29 cellular contexts compared by ENCODE assay signal in the genomic region with DNA sequence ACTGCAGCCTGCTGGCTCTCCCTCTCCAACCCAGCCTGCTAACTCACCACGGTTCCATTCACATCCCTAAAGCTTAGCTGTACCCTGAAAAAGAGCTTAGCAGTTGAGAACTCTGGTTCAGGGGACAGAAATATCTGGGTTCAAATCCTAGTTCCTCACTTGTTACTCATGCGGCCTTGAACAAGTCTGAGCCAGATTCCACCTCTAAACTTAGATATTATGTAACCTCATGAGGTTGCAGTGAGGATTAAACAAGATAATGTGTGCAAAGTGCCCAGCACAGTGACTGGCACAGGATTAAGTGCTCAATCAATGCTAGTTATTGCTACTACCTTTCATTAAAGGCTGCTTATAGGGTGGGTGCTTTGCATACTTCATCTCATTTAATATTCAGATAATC. TPM values are rescaled to one million over a fixed set of nuclear protein-coding genes. Genes with fewer than 3 reads are reported as not detected.
DNase-seq lines count a peak whose midpoint lies in the region; ATAC-seq, FAIRE-seq and TF ChIP-seq lines count a peak whose summit lies in the region.
"Had no signal": no experiment of that assay in that cellular context is flagged by ENCODE, and none has a peak within 500 bp of the region (broad histone marks: within the 10 kb centered on the region; RNA-seq: fewer than 3 reads in every experiment).

No MANE protein-coding gene starts in this region.

- no peaks in the 10 kb centered on the region for H3K36me3 ChIP-seq in H1 (ENCODE audit: control insufficient read depth in 2 of 4, insufficient read depth in 4 of 4, low read length in 3 of 4)
- no peaks in the 10 kb centered on the region for H3K36me3 ChIP-seq in gastrocnemius medialis
- H3K36me3 ChIP-seq: colonic mucosa, esophagus muscularis mucosa, ovary had no signal

- H3K27ac Mint-ChIP-seq in glutamatergic neuron (ENCODE audit: unreplicated experiment) = no peak overlapping the region
- H3K27ac Mint-ChIP-seq: activated CD4-positive, alpha-beta T cell treated with anti-CD3 and anti-CD28 coated beads, Interleukin-2, amount 10 ng/mL, durations not matched to agents 7 days and 5 days; activated naive CD4-positive, alpha-beta T cell treated with anti-CD3 and anti-CD28 coated beads for 36 hours; nephron progenitor cell; stimulated activated memory B cell treated with anti-CD40 and anti-IgM and Interleukin-4, amounts not matched to agents 10 μg/mL and 1 μg/mL and 100 μg/mL, for 72 hours had no signal

- no peaks in the 10 kb centered on the region for H3K23me2 ChIP-seq in H1 (ENCODE audit: low read depth, low read length)

- in situ Hi-C loops in gastrocnemius medialis (cut with MboI; ENCODE audit: low sequenced_read_pairs in 4 of 4) = no loop called here

- peaks cover 4% of the 10 kb centered on the region for H3K9me3 Mint-ChIP-seq in glutamatergic neuron (ENCODE audit: unreplicated experiment)
- H3K9me3 Mint-ChIP-seq: activated CD4-positive, alpha-beta T cell treated with anti-CD3 and anti-CD28 coated beads, Interleukin-2, amount 10 ng/mL, durations not matched to agents 7 days and 5 days; stimulated activated memory B cell treated with anti-CD40 and anti-IgM and Interleukin-4, amounts not matched to agents 10 μg/mL and 1 μg/mL and 100 μg/mL, for 72 hours had no signal

- H3K27me3 ChIP-seq in H1 (replicated peaks in 1 of 4; ENCODE audit: control insufficient read depth in 3 of 4, extremely low read depth in 1 of 4, insufficient read depth in 3 of 4, low read length in 3 of 4) (no peaks in the 10 kb centered on the region), right cardiac atrium (ENCODE audit: control insufficient read depth, insufficient read depth) (no peaks in the 10 kb centered on the region), gastrocnemius medialis (no peaks in the 10 kb centered on the region)
- H3K27me3 ChIP-seq: colonic mucosa, esophagus muscularis mucosa, ovary had no signal

- H3K27me3 Mint-ChIP-seq in glutamatergic neuron (ENCODE audit: unreplicated experiment) = no peaks in the 10 kb centered on the region

- ATAC-seq in right cardiac atrium (no peak), gastrocnemius medialis (peak; percentile 25 to 49)
- ATAC-seq: mucosa of descending colon; stimulated activated memory B cell treated with anti-CD40 and anti-IgM and Interleukin-4, amounts not matched to agents 10 μg/mL and 1 μg/mL and 100 μg/mL, for 72 hours had no signal

- POLR2A ChIA-PET in H1 (lab: Charles Lee; ENCODE audit: partially characterized antibody) = no interaction called here

- H2AFZ ChIP-seq in H1 (ENCODE audit: low read length) = no peak overlapping the region
- H2AFZ ChIP-seq: PC-9 had no signal

- no peak overlapping the region for H3K4me3 Mint-ChIP-seq in glutamatergic neuron (ENCODE audit: unreplicated experiment)
- H3K4me3 Mint-ChIP-seq: activated CD4-positive, alpha-beta T cell treated with anti-CD3 and anti-CD28 coated beads, Interleukin-2, amount 10 ng/mL, durations not matched to agents 7 days and 5 days; activated naive CD4-positive, alpha-beta T cell treated with anti-CD3 and anti-CD28 coated beads for 36 hours; CD4-positive, CD25-positive, alpha-beta regulatory T cell; nephron progenitor cell; stimulated activated memory B cell treated with anti-CD40 and anti-IgM and Interleukin-4, amounts not matched to agents 10 μg/mL and 1 μg/mL and 100 μg/mL, for 72 hours had no signal

- H4K20me1 ChIP-seq in H1 (replicated peaks in 1 of 2; ENCODE audit: control insufficient read depth in 1 of 2, insufficient read depth in 2 of 2, low read length in 2 of 2) = no peaks in the 10 kb centered on the region

- H3K4me3 ChIP-seq in H1 (ENCODE audit: extremely low read depth in 1 of 4, insufficient read depth in 2 of 4, low read depth in 3 of 4, low read length in 4 of 4) (no peak overlapping the region), right cardiac atrium (ENCODE audit: low read length) (no peak overlapping the region), gastrocnemius medialis (no peak overlapping the region)
- H3K4me3 ChIP-seq: colonic mucosa, esophagus muscularis mucosa, mucosa of descending colon, ovary, PC-9 had no signal

- CTCF ChIA-PET in H1 (lab: Charles Lee; ENCODE audit: partially characterized antibody) = interaction anchor here (1.3 to 1.7 kb wide), 3 partner anchors 8 to 11 kb away, joined by 3 to 7 read pairs (median 4); no protein-coding TSS in a partner anchor

- intact Hi-C loops in right cardiac atrium (cut with DNase I) = no loop called here
- intact Hi-C loops in gastrocnemius medialis (cut with DNase I; ENCODE audit: low total_unique reads) = loop anchor here (10.0 kb wide), 1 partner anchor 344 kb away; no protein-coding TSS in a partner anchor

- no peak for TF ChIP-seq RAD21 in H1 (IDR thresholded peaks at IDR 0.05 in 1 of 2, conservative IDR thresholded peaks at IDR 0.05 in 1 of 2; ENCODE audit: low read depth in 2 of 2, low read length in 2 of 2)

- H2BK15ac ChIP-seq in H1 (ENCODE audit: low read length) = no peak overlapping the region

- no peak overlapping the region for H3K4me2 ChIP-seq in H1 (ENCODE audit: insufficient read depth in 1 of 2, low read depth in 2 of 2, low read length in 2 of 2)
- H3K4me2 ChIP-seq: KMS-11, PC-9 had no signal

- 86% methylated on average over 2 of the region's 2 CpGs; no CpG with 5 or more reads in 1 of the 2 experiments for WGBS in H1 (ENCODE audit: extremely low coverage in 1 of 2, insufficient coverage in 1 of 2, insufficient read length in 1 of 2, insufficient replicate concordance in 2 of 2, low coverage in 1 of 2, low lambda C conversion rate in 2 of 2, missing lambda C conversion rate in 1 of 2), 2 experiments
- 79% methylated on average over 2 of the region's 2 CpGs for WGBS in right cardiac atrium

- H3K4me1 ChIP-seq in H1 (replicated peaks in 1 of 4; ENCODE audit: control insufficient read depth in 3 of 4, insufficient read depth in 4 of 4, low read length in 3 of 4) (no peaks in the 10 kb centered on the region), right cardiac atrium (ENCODE audit: control insufficient read depth, insufficient read depth, low read length) (peaks cover 6% of the 10 kb centered on the region), gastrocnemius medialis (peaks cover 49 to 62% of the 10 kb centered on the region in 2 donors)
- H3K4me1 ChIP-seq: colonic mucosa had no signal

- H3K4ac ChIP-seq in H1 (replicated peaks; ENCODE audit: insufficient read length, low read depth, low read length) = no peak overlapping the region

- H3K56ac ChIP-seq in H1 (replicated peaks; ENCODE audit: insufficient read length, low read depth, low read length) = no peak overlapping the region

- H4K8ac ChIP-seq in H1 (ENCODE audit: extremely low read depth, insufficient read depth, low read length) = no peak overlapping the region

- no peaks in the 10 kb centered on the region for H3K79me1 ChIP-seq in H1 (ENCODE audit: low read depth, low read length)

- H3K36me3 Mint-ChIP-seq in glutamatergic neuron (ENCODE audit: unreplicated experiment) = peaks cover 5% of the 10 kb centered on the region
- H3K36me3 Mint-ChIP-seq: CD4-positive, CD25-positive, alpha-beta regulatory T cell; stimulated activated memory B cell treated with anti-CD40 and anti-IgM and Interleukin-4, amounts not matched to agents 10 μg/mL and 1 μg/mL and 100 μg/mL, for 72 hours had no signal

- H3K79me2 ChIP-seq in H1 (ENCODE audit: control insufficient read depth in 1 of 2, insufficient read depth in 2 of 2, low read length in 2 of 2) = no peaks in the 10 kb centered on the region

- no peak overlapping the region for H4K5ac ChIP-seq in H1 (ENCODE audit: insufficient read length, low read depth, low read length)

- H3K18ac ChIP-seq in H1 (ENCODE audit: extremely low read depth, low read length) = peak overlapping the region; percentile 3; the same call in 1 of the 2 replicates

- H3K4me1 Mint-ChIP-seq in glutamatergic neuron (ENCODE audit: low read depth, unreplicated experiment) = no peaks in the 10 kb centered on the region
- H3K4me1 Mint-ChIP-seq: activated CD4-positive, alpha-beta T cell treated with anti-CD3 and anti-CD28 coated beads, Interleukin-2, amount 10 ng/mL, durations not matched to agents 7 days and 5 days; CD4-positive, CD25-positive, alpha-beta regulatory T cell; stimulated activated memory B cell treated with anti-CD40 and anti-IgM and Interleukin-4, amounts not matched to agents 10 μg/mL and 1 μg/mL and 100 μg/mL, for 72 hours had no signal

- no peak for TF ChIP-seq POLR2A in H1 (IDR thresholded peaks at IDR 0.05; ENCODE audit: control extremely low read depth in 1 of 2, low read depth in 2 of 2, low read length in 2 of 2)
- no peak for TF ChIP-seq POLR2A in gastrocnemius medialis (IDR thresholded peaks at IDR 0.05)

- H2BK20ac ChIP-seq in H1 (ENCODE audit: low read length) = no peak overlapping the region

- H2BK120ac ChIP-seq in H1 (replicated peaks; ENCODE audit: low read depth, low read length) = no peak overlapping the region

- H3K27ac ChIP-seq in H1 (ENCODE audit: low read depth, low read length) (no peak overlapping the region), right cardiac atrium (ENCODE audit: low read length) (peak overlapping the region; percentile 42), gastrocnemius medialis (peak overlapping the region; percentile 71 to 92 (median 88))
- H3K27ac ChIP-seq: colonic mucosa, esophagus muscularis mucosa, KMS-11, ovary, PC-9 had no signal

- DNase-seq in NCI-H82 treated with DMSO at 0.1 percent for 48 hours (lab: John Stamatoyannopoulos, UW; ENCODE audit: unreplicated experiment) (peak; percentile 16), H1 (ENCODE audit: low read depth in 1 of 2, low spot score in 2 of 2) (no peak), right cardiac atrium (no peak), gastrocnemius medialis (no peak), glutamatergic neuron (no peak), D721Med (ENCODE audit: insufficient read length, low spot score) (no peak)
- DNase-seq in activated naive CD4-positive, alpha-beta T cell (lab: John Stamatoyannopoulos, UW) = no peak
- DNase-seq: activated CD4-positive, alpha-beta T cell treated with anti-CD3 and anti-CD28 coated beads, Interleukin-2, amount 10 ng/mL, durations not matched to agents 7 days and 5 days; activated naive CD4-positive, alpha-beta T cell treated with anti-CD3 and anti-CD28 coated beads for 36 hours; activated T-cell treated with anti-CD3 and anti-CD28 coated beads, Interleukin-2, amount 50 U/mL, for 48 hours; amniotic stem cell; CD4-positive, CD25-positive, alpha-beta regulatory T cell; colonic mucosa; effector memory CD4-positive, alpha-beta T cell; mucosa of descending colon; NCI-H1436; nephron progenitor cell; NK-92 treated with Interleukin-12 subunit alpha and Interleukin-12 subunit beta, amount 100 ng/mL, for 24 hours; ovary; PC-9; SHP77; stimulated activated CD4-positive, alpha-beta T cell treated with anti-CD3 and anti-CD28 coated beads, Interleukin-12 subunit alpha, Interleukin-12 subunit beta, amount 100 ng/mL, for 4 hours; stimulated activated CD4-positive, alpha-beta T cell treated with anti-CD3 and anti-CD28 coated beads, Interleukin-4, amount 100 ng/mL, for 24 hours had no signal

- FAIRE-seq in H1 (lab: Jason Lieb, UNC) (no peak), D721Med (lab: Jason Lieb, UNC) (no peak)
- FAIRE-seq: frontal cortex, islet of Langerhans had no signal

- no peak overlapping the region for H4K91ac ChIP-seq in H1 (replicated peaks; ENCODE audit: insufficient read length, low read length)

- H2AK5ac ChIP-seq in H1 (ENCODE audit: low read depth, low read length) = no peak overlapping the region

- H3K14ac ChIP-seq in H1 (ENCODE audit: insufficient read length) = no peak overlapping the region

- no peak overlapping the region for H2BK12ac ChIP-seq in H1 (ENCODE audit: low read depth, low read length)

- H3K9me3 ChIP-seq in H1 (ENCODE audit: insufficient read depth in 2 of 2, low read depth in 1 of 2, low read length in 1 of 2) (0 out of 4 replicates have a peak, but pooled peaks cover 2 to 4% of the 10 kb centered on the region in 2 experiments), right cardiac atrium (ENCODE audit: control insufficient read depth, low read length) (no peaks in the 10 kb centered on the region), gastrocnemius medialis (no peaks in the 10 kb centered on the region)
- H3K9me3 ChIP-seq: colonic mucosa, esophagus muscularis mucosa, mucosa of descending colon, ovary had no signal

- no peak overlapping the region for H3K23ac ChIP-seq in H1 (ENCODE audit: insufficient read length)

- H3K9ac ChIP-seq in H1 (replicated peaks in 1 of 4; ENCODE audit: extremely low read depth in 1 of 4, low read depth in 3 of 4, low read length in 3 of 4) = no peak overlapping the region
- H3K9ac ChIP-seq: KMS-11 had no signal

- TF ChIP-seq EP300 in H1 (IDR thresholded peaks at IDR 0.05; ENCODE audit: borderline replicate concordance in 1 of 2, low read depth in 2 of 2, low read length in 2 of 2) = no peak

- TF ChIP-seq CTCF in H1 (IDR thresholded peaks at IDR 0.05; ENCODE audit: control extremely low read depth in 1 of 3, insufficient read depth in 1 of 3, low read depth in 1 of 3, low read length in 3 of 3) (no peak), gastrocnemius medialis (IDR thresholded peaks at IDR 0.05 in 4 of 5, conservative IDR thresholded peaks at IDR 0.05 in 1 of 5) (no peak), glutamatergic neuron (IDR thresholded peaks at IDR 0.05; ENCODE audit: partially characterized antibody, unreplicated experiment) (no peak), D721Med (IDR thresholded peaks at IDR 0.05; ENCODE audit: insufficient read depth, missing control alignments) (no peak)

- H2BK5ac ChIP-seq in H1 (ENCODE audit: low read depth, low read length) = no peak overlapping the region

RNA-seq across cellular contexts. Expression of a gene that starts 41.3 kb away (rescaled TPM):
- total RNA-seq in H1 (2021; fragmentation: NEBNext Ultra II Directional; extraction: Animal tissue kit (Norgen Biotek cat#: 25700)) = 419 and 455 TPM in 2 replicates
- polyA plus RNA-seq in H1 (2011; rRNA removed) (370 and 611 TPM in 2 replicates), right cardiac atrium (17.5 TPM)
- polyA plus RNA-seq in H1 (2011; cell fraction: cytosol; rRNA removed) = 383 TPM
- polyA plus RNA-seq in H1 (2011; cell fraction: nucleus; rRNA removed) = 467 TPM
- 331 to 424 TPM (median 362 TPM) in 4 replicates for polyA plus RNA-seq in H1 (2012, experiment 1 of 2)
- polyA plus RNA-seq in H1 (2012, experiment 2 of 2) = 333 TPM
- polyA plus RNA-seq in H1 (2013, experiment 1 of 2) = 451 TPM
- 566 TPM for polyA plus RNA-seq in H1 (2013, experiment 2 of 2)
- 1,204 and 1,278 TPM in 2 replicates for polyA minus RNA-seq in H1 (2011; rRNA and poly(A)+ RNA removed)
- 316 TPM for polyA minus RNA-seq in H1 (2011; cell fraction: cytosol; rRNA and poly(A)+ RNA removed)
- polyA minus RNA-seq in H1 (2011; cell fraction: nucleus; rRNA and poly(A)+ RNA removed) = 307 TPM
- total RNA-seq in right cardiac atrium (10 to 100 TPM; 10.7 to 28.7 (median 21.6) TPM), gastrocnemius medialis (100 to 1,000 TPM; 155 to 362 (median 207) TPM), glutamatergic neuron (ENCODE audit: unreplicated experiment) (284 TPM)

RNA-seq across cellular contexts. Expression of a gene that starts 52.1 kb away (rescaled TPM):
- 0.50 and 0.54 TPM in 2 replicates for total RNA-seq in H1 (2021; fragmentation: NEBNext Ultra II Directional; extraction: Animal tissue kit (Norgen Biotek cat#: 25700))
- polyA plus RNA-seq in H1 (2011; rRNA removed) = 1.4 and 2.0 TPM in 2 replicates
- polyA plus RNA-seq in H1 (2011; cell fraction: cytosol; rRNA removed) = 0.88 TPM
- 1.2 TPM for polyA plus RNA-seq in H1 (2011; cell fraction: nucleus; rRNA removed)
- 0.25 to 0.92 TPM (median 0.80 TPM) in 3 of 4 replicates, not detected in the other for polyA plus RNA-seq in H1 (2012, experiment 1 of 2)
- polyA plus RNA-seq in H1 (2012, experiment 2 of 2) = 1.0 TPM
- 1.4 TPM for polyA plus RNA-seq in H1 (2013, experiment 1 of 2)
- polyA plus RNA-seq in H1 (2013, experiment 2 of 2) = 0.94 TPM
- 0.35 TPM in 1 of 2 replicates, not detected in the other for polyA minus RNA-seq in H1 (2011; rRNA and poly(A)+ RNA removed)
- not detected for polyA minus RNA-seq in H1 (2011; cell fraction: cytosol; rRNA and poly(A)+ RNA removed)
- polyA minus RNA-seq in H1 (2011; cell fraction: nucleus; rRNA and poly(A)+ RNA removed) = not detected
- total RNA-seq in right cardiac atrium = not detected
- 0.09 TPM for polyA plus RNA-seq in right cardiac atrium
- total RNA-seq in gastrocnemius medialis = under 1 TPM in 1 of 4 donors, not detected in 3; 0.58 TPM
- total RNA-seq in glutamatergic neuron (ENCODE audit: unreplicated experiment) = not detected
- total RNA-seq: activated CD4-positive, alpha-beta T cell treated with anti-CD3 and anti-CD28 coated beads, Interleukin-2, amount 10 ng/mL, durations not matched to agents 7 days and 5 days; activated naive CD4-positive, alpha-beta T cell treated with anti-CD3 and anti-CD28 coated beads for 36 hours; CD4-positive, CD25-positive, alpha-beta regulatory T cell; frontal cortex; NCI-H460 had no signal
- polyA plus RNA-seq: CD4-positive, CD25-positive, alpha-beta regulatory T cell had no signal

Comparison
In these comparisons a context has a peak if more than half of its experiments do, and no peak if none do; other contexts are left out.
1. ATAC-seq: peak in gastrocnemius medialis (2 of 2); none in right cardiac atrium (0 of 2).